Comparison of ENCODE assay signal across 1 cellular context in genomic region chr1:6090996-6091822, GRCh38.
TF ChIP-seq lines count a peak whose summit lies in the region.

No MANE protein-coding gene starts in this region.

TF ChIP-seq in HEK293, 187 proteins besides CTCF, POLR2A, EP300 and RAD21 (continued from another document):
- TF ChIP-seq TSHZ1 (tag by site-specific recombination; IDR thresholded peaks at IDR 0.05; ENCODE audit: borderline replicate concordance) (no peak), ZNF423 (tag by site-specific recombination; IDR thresholded peaks at IDR 0.05) (peak; percentile 76; the same call in 1 of the 2 replicates), ZNF488 (tag by site-specific recombination; IDR thresholded peaks at IDR 0.05) (peak; percentile 46; the same call in 1 of the 2 replicates), ZIC2 (tag by site-specific recombination; IDR thresholded peaks at IDR 0.05) (peak; percentile 89), TRIM28 (IDR thresholded peaks at IDR 0.05; ENCODE audit: borderline replicate concordance, low read length) (peak; percentile 24; the same call in 1 of the 2 replicates), ZBTB6 (tag by site-specific recombination; IDR thresholded peaks at IDR 0.05) (no peak), FEZF1 (tag by site-specific recombination; IDR thresholded peaks at IDR 0.05) (peak; percentile 72), ZBTB21 (tag by site-specific recombination; IDR thresholded peaks at IDR 0.05) (no peak), PBX3 (CRISPR knock-in tag; IDR thresholded peaks at IDR 0.05) (no peak), ZNF777 (tag by site-specific recombination; IDR thresholded peaks at IDR 0.05; ENCODE audit: borderline replicate concordance) (no peak), ZBTB8A (tag by site-specific recombination; IDR thresholded peaks at IDR 0.05) (no peak; the same call in 1 of the 2 replicates), PRDM6 (tag by site-specific recombination; IDR thresholded peaks at IDR 0.05) (0 out of 2 replicates have a peak, but pooled peaks have one; percentile 26), GLI2 (tag by site-specific recombination; IDR thresholded peaks at IDR 0.05; ENCODE audit: borderline replicate concordance, low read depth) (0 out of 2 replicates have a peak, but pooled peaks have one; percentile 28), OVOL3 (tag by site-specific recombination; IDR thresholded peaks at IDR 0.05) (no peak)
